21 cellular contexts compared by ENCODE assay signal in the genomic region with DNA sequence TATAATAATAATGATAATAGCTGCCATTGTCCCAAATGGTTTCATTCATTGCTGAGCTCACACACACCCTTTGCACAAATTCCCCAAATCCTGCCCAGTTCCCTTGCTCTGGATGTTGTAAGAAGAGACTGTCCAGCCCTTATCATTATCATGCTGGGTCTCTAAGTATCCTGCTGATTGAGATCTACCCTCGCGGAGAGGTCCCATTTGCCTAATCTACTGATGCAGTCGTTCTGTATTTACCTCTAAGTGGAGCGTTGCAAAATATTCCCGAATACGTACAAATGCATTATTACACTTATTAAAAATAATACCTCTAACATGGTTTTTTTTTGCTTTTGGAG. TPM values are rescaled to one million over a fixed set of nuclear protein-coding genes. Genes with fewer than 3 reads are reported as not detected.
DNase-seq lines count a peak whose midpoint lies in the region; ATAC-seq, FAIRE-seq and TF ChIP-seq lines count a peak whose summit lies in the region.
"Had no signal": no experiment of that assay in that cellular context is flagged by ENCODE, and none has a peak within 500 bp of the region (broad histone marks: within the 10 kb centered on the region; RNA-seq: fewer than 3 reads in every experiment).

No MANE protein-coding gene starts in this region.

- H4K20me1 ChIP-seq in K562 (replicated peaks; ENCODE audit: control insufficient read depth, insufficient read depth, low read length) (no peaks in the 10 kb centered on the region), osteoblast (ENCODE audit: insufficient read depth, low read length) (no peaks in the 10 kb centered on the region)
- H4K20me1 ChIP-seq: BLaER1 had no signal

- TF ChIP-seq RAD21 in K562 (CRISPR knock-in tag; conservative IDR thresholded peaks at IDR 0.05 in 1 of 2, IDR thresholded peaks at IDR 0.05 in 1 of 2) = no peak

- no peak for ATAC-seq in K562
- no peak for ATAC-seq in HG02571 (IDR thresholded peaks at IDR 0.05; ENCODE audit: unreplicated experiment)
- ATAC-seq: GM12878 had no signal

- no peaks in the 10 kb centered on the region for H3K79me2 ChIP-seq in K562 (ENCODE audit: control insufficient read depth, insufficient read depth, low read length)
- no peaks in the 10 kb centered on the region for H3K79me2 ChIP-seq in osteoblast (ENCODE audit: insufficient read depth, low read length)

- peak; percentile 19 for FAIRE-seq in K562 (lab: Jason Lieb, UNC)
- FAIRE-seq: A204.1, GM12892, GM18507 had no signal

- WGBS in K562 (ENCODE audit: insufficient coverage, low coverage, missing lambda C conversion rate) = 34% methylated on average over 6 of the region's 6 CpGs

- H3K27me3 ChIP-seq in K562 (ENCODE audit: control insufficient read depth in 2 of 2, insufficient read depth in 2 of 2, low read length in 2 of 2) = no peaks in the 10 kb centered on the region; a peak in 1 of 5 replicates
- no peaks in the 10 kb centered on the region for H3K27me3 ChIP-seq in osteoblast (ENCODE audit: insufficient read depth, low read length)
- H3K27me3 ChIP-seq: BE2C, BLaER1 had no signal

- TF ChIP-seq CTCF in K562 (IDR thresholded peaks at IDR 0.05 in 2 of 3, conservative IDR thresholded peaks at IDR 0.05 in 1 of 3; ENCODE audit: insufficient read depth in 2 of 3, low read depth in 1 of 3, low read length in 3 of 3) (no peak), osteoblast (IDR thresholded peaks at IDR 0.05; ENCODE audit: extremely low read depth, low read depth, low read length) (no peak)

- no TSS peak for BruUV-seq in K562 (replicated peaks; lab: Mats Ljungman, UMichigan)

- DNase-seq in K562 (ENCODE audit: extremely low read depth in 1 of 4, low spot score in 3 of 4) = no peak
- peak; percentile 61 for DNase-seq in osteoblast (ENCODE audit: insufficient read length, low spot score, missing footprints)
- no peak for DNase-seq in dedifferentiated amniotic fluid mesenchymal stem cell (ENCODE audit: extremely low spot score)
- DNase-seq in activated effector memory CD4-positive, alpha-beta T cell treated with anti-CD3 and anti-CD28 coated beads, Interleukin-2, amount 50 U/mL, for 16 hours = no peak
- DNase-seq: 8988T; ACHN; BE2C; CD4-positive, alpha-beta memory T cell; COR-L47; DMS153; DND-41; GDM1 had no signal

- no peak for TF ChIP-seq POLR2A in K562 (conservative IDR thresholded peaks at IDR 0.05)

- H3K4me1 ChIP-seq in K562 (replicated peaks in 1 of 2; ENCODE audit: control insufficient read depth in 2 of 2, insufficient read depth in 2 of 2, low read length in 2 of 2) (peaks cover 8 to 10% of the 10 kb centered on the region in 2 experiments; a peak in 3 of 5 replicates), osteoblast (ENCODE audit: insufficient read depth, low read length) (peaks cover 23% of the 10 kb centered on the region)
- H3K4me1 ChIP-seq: BE2C had no signal

- H2AFZ ChIP-seq in K562 (ENCODE audit: low read depth, low read length) (no peak overlapping the region), osteoblast (ENCODE audit: low read length) (no peak overlapping the region)

- no peaks in the 10 kb centered on the region for H3K9me1 ChIP-seq in K562 (ENCODE audit: control insufficient read depth, insufficient read depth, low read length)

- in situ Hi-C loops in K562 (cut with MboI) = no loop called here

- CTCF ChIA-PET in K562 (lab: Yijun Ruan, JAX; ENCODE audit: low intra/inter-chr PET ratio) = interaction anchor here (0.6 kb wide), 1 partner anchor 103 kb away, joined by 3 read pairs; no protein-coding TSS in a partner anchor

- POLR2A ChIA-PET in K562 (lab: Yijun Ruan, JAX) = interaction anchor here (0.6 to 1.3 kb wide), 4 partner anchors 8 to 206 kb away, joined by 3 to 7 read pairs (median 4); no protein-coding TSS in a partner anchor

- H3K4me3 ChIP-seq in K562 (no peak overlapping the region), osteoblast (ENCODE audit: insufficient read depth, low read length) (no peak overlapping the region)
- H3K4me3 ChIP-seq: BLaER1, GM12878 had no signal

- no peak for TF ChIP-seq EP300 in K562 (IDR thresholded peaks at IDR 0.05; ENCODE audit: low read length)

- peaks cover 70% of the 10 kb centered on the region; the same call in 2 of the 3 replicates for H3K36me3 ChIP-seq in K562 (ENCODE audit: control insufficient read depth, insufficient read depth, low read length)
- no peaks in the 10 kb centered on the region for H3K36me3 ChIP-seq in osteoblast (ENCODE audit: insufficient read depth, low read length)
- H3K36me3 ChIP-seq: BE2C had no signal

- H3K9me3 ChIP-seq in K562 (replicated peaks; ENCODE audit: control insufficient read depth, insufficient read depth, low read depth, low read length) (no peaks in the 10 kb centered on the region), osteoblast (ENCODE audit: low read depth, low read length) (no peaks in the 10 kb centered on the region)
- H3K9me3 ChIP-seq: BE2C, BLaER1 had no signal

- intact Hi-C loops in K562 (cut with micrococcal nuclease) = no loop called here

- H3K27ac ChIP-seq in K562 (ENCODE audit: extremely low read depth, low read depth, low read length) (no peak overlapping the region), osteoblast (ENCODE audit: low read depth, low read length) (no peak overlapping the region)
- H3K27ac ChIP-seq: BLaER1 had no signal

- H3K9ac ChIP-seq in K562 (ENCODE audit: insufficient read depth in 1 of 2, low read depth in 2 of 2, low read length in 2 of 2) = no peak overlapping the region
- H3K9ac ChIP-seq: BLaER1 had no signal

- H3K4me2 ChIP-seq in K562 (ENCODE audit: insufficient read depth, low read length) = no peak overlapping the region
- H3K4me2 ChIP-seq in osteoblast (ENCODE audit: insufficient read depth, low read length) = no peak overlapping the region
- H3K4me2 ChIP-seq: BLaER1 had no signal

TF ChIP-seq in K562, 482 proteins besides CTCF, POLR2A, EP300 and RAD21 (continues in another document):
- TF ChIP-seq ZNF124 (CRISPR knock-in tag; IDR thresholded peaks at IDR 0.05) (no peak), TAF7 (tag; IDR thresholded peaks at IDR 0.05) (no peak), ZNF212 (CRISPR knock-in tag; IDR thresholded peaks at IDR 0.05) (no peak)
- TF ChIP-seq, protein P1, sequence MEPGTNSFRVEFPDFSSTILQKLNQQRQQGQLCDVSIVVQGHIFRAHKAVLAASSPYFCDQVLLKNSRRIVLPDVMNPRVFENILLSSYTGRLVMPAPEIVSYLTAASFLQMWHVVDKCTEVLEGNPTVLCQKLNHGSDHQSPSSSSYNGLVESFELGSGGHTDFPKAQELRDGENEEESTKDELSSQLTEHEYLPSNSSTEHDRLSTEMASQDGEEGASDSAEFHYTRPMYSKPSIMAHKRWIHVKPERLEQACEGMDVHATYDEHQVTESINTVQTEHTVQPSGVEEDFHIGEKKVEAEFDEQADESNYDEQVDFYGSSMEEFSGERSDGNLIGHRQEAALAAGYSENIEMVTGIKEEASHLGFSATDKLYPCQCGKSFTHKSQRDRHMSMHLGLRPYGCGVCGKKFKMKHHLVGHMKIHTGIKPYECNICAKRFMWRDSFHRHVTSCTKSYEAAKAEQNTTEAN (CRISPR knock-in tag; IDR thresholded peaks at IDR 0.05) = no peak

RNA-seq across cellular contexts. Expression of gene TNFRSF8, which starts 51.2 kb away (rescaled TPM):
- 14.4 and 37.6 TPM in 2 replicates for total RNA-seq in K562 (2011; cell fraction: chromatin; rRNA removed; ENCODE audit: low replicate concordance)
- total RNA-seq in K562 (2011; cell fraction: nucleolus; rRNA removed) = 36.7 and 39.3 TPM in 2 replicates
- 23.4 and 24.7 TPM in 2 replicates for total RNA-seq in K562 (2011; cell fraction: nucleoplasm; rRNA removed)
- total RNA-seq in K562 (2014; rRNA removed) (22.2 and 27.1 TPM in 2 replicates), K562 (2014; rRNA removed; fragmentation: Illumina TruSeq; extraction: Trizol) (5.9 and 8.7 TPM in 2 replicates), K562 (2015; rRNA removed; fragmentation: Illumina TruSeq; extraction: Trizol) (17.1 and 18.9 TPM in 2 replicates), K562 (2021) (38.4 and 40.2 TPM in 2 replicates), osteoblast (under 0.01 and 0.29 TPM in 2 replicates)
- polyA plus RNA-seq in K562 (2011; rRNA removed) (5.6 and 12.0 TPM in 2 replicates), K562 (2014; fragmentation: Illumina TruSeq; extraction: Trizol) (22.4 and 24.4 TPM in 2 replicates), K562 (2014; fragmentation: Nextera tagmentation; extraction: Ambion mirVana) (1 to 10 TPM; 3.5 to 3.7 TPM), K562 (2014; rRNA removed) (18.2 and 19.9 TPM in 2 replicates)
- 10.7 and 17.1 TPM in 2 replicates for polyA plus RNA-seq in K562 (2011; cell fraction: cytosol; rRNA removed)
- 8.7 and 10.8 TPM in 2 replicates for polyA plus RNA-seq in K562 (2011; cell fraction: nucleus; rRNA removed)
- 23.2 and 39.4 TPM in 2 replicates for polyA plus RNA-seq in K562 (2012)
- 6.5 and 7.8 TPM in 2 replicates for polyA minus RNA-seq in K562 (2011; rRNA and poly(A)+ RNA removed)
- polyA minus RNA-seq in K562 (2011; cell fraction: cytosol; rRNA and poly(A)+ RNA removed) = 14.6 and 16.9 TPM in 2 replicates
- 5.3 and 7.6 TPM in 2 replicates for polyA minus RNA-seq in K562 (2011; cell fraction: nucleus; rRNA and poly(A)+ RNA removed)
- total RNA-seq: A673; CD4-positive, alpha-beta memory T cell; G401 had no signal
- polyA plus RNA-seq: CD4-positive, alpha-beta memory T cell; CD8-positive, alpha-beta memory T cell had no signal

RNA-seq across cellular contexts. Expression of gene TNFRSF1B, which starts 52.5 kb away (rescaled TPM):
- 26.1 and 74.5 TPM in 2 replicates for total RNA-seq in K562 (2011; cell fraction: chromatin; rRNA removed; ENCODE audit: low replicate concordance)
- total RNA-seq in K562 (2011; cell fraction: nucleolus; rRNA removed) = 83.4 and 97.6 TPM in 2 replicates
- 68.4 and 69.2 TPM in 2 replicates for total RNA-seq in K562 (2011; cell fraction: nucleoplasm; rRNA removed)
- total RNA-seq in K562 (2014; rRNA removed) (40.8 and 54.1 TPM in 2 replicates), K562 (2014; rRNA removed; fragmentation: Illumina TruSeq; extraction: Trizol) (17.5 and 22.7 TPM in 2 replicates), K562 (2015; rRNA removed; fragmentation: Illumina TruSeq; extraction: Trizol) (21.7 and 23.1 TPM in 2 replicates), K562 (2021) (91.3 and 91.6 TPM in 2 replicates), osteoblast (11.2 and 12.7 TPM in 2 replicates)
- polyA plus RNA-seq in K562 (2011; rRNA removed) (36.0 and 48.1 TPM in 2 replicates), K562 (2014; fragmentation: Illumina TruSeq; extraction: Trizol) (40.9 and 48.0 TPM in 2 replicates), K562 (2014; fragmentation: Nextera tagmentation; extraction: Ambion mirVana) (1 to 10 TPM; 8.8 to 9.0 TPM), K562 (2014; rRNA removed) (43.7 and 47.2 TPM in 2 replicates)
- 54.9 and 115 TPM in 2 replicates for polyA plus RNA-seq in K562 (2011; cell fraction: cytosol; rRNA removed)
- 12.4 and 19.5 TPM in 2 replicates for polyA plus RNA-seq in K562 (2011; cell fraction: nucleus; rRNA removed)
- 37.7 and 41.4 TPM in 2 replicates for polyA plus RNA-seq in K562 (2012)
- 19.0 and 26.6 TPM in 2 replicates for polyA minus RNA-seq in K562 (2011; rRNA and poly(A)+ RNA removed)
- 46.3 and 70.4 TPM in 2 replicates for polyA minus RNA-seq in K562 (2011; cell fraction: cytosol; rRNA and poly(A)+ RNA removed)
- polyA minus RNA-seq in K562 (2011; cell fraction: nucleus; rRNA and poly(A)+ RNA removed) = 13.3 and 24.2 TPM in 2 replicates
- total RNA-seq: A673, G401 had no signal
